ENCODE assay signal across 1 cellular context in the genomic region with DNA sequence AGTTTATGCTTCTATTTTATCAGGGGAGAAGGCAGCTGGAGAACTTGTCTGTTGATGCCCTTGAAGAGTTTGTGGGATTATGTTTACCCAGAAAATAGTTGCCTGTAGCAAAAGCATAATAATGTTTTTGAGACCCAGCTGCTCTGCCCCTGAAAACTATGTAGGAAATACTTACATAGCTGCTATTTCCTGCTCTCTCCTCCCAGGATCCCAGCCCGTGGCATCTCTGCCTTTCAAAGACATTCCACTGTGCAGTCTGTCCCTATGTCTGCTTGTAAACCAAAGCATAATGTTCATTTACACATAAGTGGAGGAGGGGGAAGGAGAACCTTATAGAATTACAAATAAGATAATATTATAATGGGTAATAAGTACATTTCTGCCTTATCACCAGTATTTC.
TF ChIP-seq lines count a peak whose summit lies in the region.

No MANE protein-coding gene starts in this region.

TF ChIP-seq in WTC11, 78 proteins besides CTCF, POLR2A, EP300 and RAD21:
- TF ChIP-seq FOXK1 (CRISPR knock-in tag; IDR thresholded peaks at IDR 0.05) (no peak), ZNF396 (CRISPR knock-in tag; IDR thresholded peaks at IDR 0.05; ENCODE audit: borderline replicate concordance) (no peak), JAZF1 (CRISPR knock-in tag; IDR thresholded peaks at IDR 0.05) (no peak), TCF7 (CRISPR knock-in tag; IDR thresholded peaks at IDR 0.05; ENCODE audit: low read depth) (no peak), IRF2 (CRISPR knock-in tag; IDR thresholded peaks at IDR 0.05; ENCODE audit: borderline replicate concordance, low read depth) (no peak), ZNF121 (CRISPR knock-in tag; IDR thresholded peaks at IDR 0.05) (no peak)
- TF ChIP-seq, protein P1, sequence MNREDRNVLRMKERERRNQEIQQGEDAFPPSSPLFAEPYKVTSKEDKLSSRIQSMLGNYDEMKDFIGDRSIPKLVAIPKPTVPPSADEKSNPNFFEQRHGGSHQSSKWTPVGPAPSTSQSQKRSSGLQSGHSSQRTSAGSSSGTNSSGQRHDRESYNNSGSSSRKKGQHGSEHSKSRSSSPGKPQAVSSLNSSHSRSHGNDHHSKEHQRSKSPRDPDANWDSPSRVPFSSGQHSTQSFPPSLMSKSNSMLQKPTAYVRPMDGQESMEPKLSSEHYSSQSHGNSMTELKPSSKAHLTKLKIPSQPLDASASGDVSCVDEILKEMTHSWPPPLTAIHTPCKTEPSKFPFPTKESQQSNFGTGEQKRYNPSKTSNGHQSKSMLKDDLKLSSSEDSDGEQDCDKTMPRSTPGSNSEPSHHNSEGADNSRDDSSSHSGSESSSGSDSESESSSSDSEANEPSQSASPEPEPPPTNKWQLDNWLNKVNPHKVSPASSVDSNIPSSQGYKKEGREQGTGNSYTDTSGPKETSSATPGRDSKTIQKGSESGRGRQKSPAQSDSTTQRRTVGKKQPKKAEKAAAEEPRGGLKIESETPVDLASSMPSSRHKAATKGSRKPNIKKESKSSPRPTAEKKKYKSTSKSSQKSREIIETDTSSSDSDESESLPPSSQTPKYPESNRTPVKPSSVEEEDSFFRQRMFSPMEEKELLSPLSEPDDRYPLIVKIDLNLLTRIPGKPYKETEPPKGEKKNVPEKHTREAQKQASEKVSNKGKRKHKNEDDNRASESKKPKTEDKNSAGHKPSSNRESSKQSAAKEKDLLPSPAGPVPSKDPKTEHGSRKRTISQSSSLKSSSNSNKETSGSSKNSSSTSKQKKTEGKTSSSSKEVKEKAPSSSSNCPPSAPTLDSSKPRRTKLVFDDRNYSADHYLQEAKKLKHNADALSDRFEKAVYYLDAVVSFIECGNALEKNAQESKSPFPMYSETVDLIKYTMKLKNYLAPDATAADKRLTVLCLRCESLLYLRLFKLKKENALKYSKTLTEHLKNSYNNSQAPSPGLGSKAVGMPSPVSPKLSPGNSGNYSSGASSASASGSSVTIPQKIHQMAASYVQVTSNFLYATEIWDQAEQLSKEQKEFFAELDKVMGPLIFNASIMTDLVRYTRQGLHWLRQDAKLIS (CRISPR knock-in tag; IDR thresholded peaks at IDR 0.05; ENCODE audit: borderline replicate concordance), result no peak
- TF ChIP-seq, protein P2, sequence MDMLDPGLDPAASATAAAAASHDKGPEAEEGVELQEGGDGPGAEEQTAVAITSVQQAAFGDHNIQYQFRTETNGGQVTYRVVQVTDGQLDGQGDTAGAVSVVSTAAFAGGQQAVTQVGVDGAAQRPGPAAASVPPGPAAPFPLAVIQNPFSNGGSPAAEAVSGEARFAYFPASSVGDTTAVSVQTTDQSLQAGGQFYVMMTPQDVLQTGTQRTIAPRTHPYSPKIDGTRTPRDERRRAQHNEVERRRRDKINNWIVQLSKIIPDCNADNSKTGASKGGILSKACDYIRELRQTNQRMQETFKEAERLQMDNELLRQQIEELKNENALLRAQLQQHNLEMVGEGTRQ (CRISPR knock-in tag; IDR thresholded peaks at IDR 0.05), result no peak
- TF ChIP-seq, protein P3, sequence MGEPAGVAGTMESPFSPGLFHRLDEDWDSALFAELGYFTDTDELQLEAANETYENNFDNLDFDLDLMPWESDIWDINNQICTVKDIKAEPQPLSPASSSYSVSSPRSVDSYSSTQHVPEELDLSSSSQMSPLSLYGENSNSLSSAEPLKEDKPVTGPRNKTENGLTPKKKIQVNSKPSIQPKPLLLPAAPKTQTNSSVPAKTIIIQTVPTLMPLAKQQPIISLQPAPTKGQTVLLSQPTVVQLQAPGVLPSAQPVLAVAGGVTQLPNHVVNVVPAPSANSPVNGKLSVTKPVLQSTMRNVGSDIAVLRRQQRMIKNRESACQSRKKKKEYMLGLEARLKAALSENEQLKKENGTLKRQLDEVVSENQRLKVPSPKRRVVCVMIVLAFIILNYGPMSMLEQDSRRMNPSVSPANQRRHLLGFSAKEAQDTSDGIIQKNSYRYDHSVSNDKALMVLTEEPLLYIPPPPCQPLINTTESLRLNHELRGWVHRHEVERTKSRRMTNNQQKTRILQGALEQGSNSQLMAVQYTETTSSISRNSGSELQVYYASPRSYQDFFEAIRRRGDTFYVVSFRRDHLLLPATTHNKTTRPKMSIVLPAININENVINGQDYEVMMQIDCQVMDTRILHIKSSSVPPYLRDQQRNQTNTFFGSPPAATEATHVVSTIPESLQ (CRISPR knock-in tag; IDR thresholded peaks at IDR 0.05), result no peak
- TF ChIP-seq, protein P4, sequence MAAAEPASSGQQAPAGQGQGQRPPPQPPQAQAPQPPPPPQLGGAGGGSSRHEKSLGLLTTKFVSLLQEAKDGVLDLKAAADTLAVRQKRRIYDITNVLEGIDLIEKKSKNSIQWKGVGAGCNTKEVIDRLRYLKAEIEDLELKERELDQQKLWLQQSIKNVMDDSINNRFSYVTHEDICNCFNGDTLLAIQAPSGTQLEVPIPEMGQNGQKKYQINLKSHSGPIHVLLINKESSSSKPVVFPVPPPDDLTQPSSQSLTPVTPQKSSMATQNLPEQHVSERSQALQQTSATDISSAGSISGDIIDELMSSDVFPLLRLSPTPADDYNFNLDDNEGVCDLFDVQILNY (CRISPR knock-in tag; IDR thresholded peaks at IDR 0.05), result no peak
- TF ChIP-seq, protein P5, sequence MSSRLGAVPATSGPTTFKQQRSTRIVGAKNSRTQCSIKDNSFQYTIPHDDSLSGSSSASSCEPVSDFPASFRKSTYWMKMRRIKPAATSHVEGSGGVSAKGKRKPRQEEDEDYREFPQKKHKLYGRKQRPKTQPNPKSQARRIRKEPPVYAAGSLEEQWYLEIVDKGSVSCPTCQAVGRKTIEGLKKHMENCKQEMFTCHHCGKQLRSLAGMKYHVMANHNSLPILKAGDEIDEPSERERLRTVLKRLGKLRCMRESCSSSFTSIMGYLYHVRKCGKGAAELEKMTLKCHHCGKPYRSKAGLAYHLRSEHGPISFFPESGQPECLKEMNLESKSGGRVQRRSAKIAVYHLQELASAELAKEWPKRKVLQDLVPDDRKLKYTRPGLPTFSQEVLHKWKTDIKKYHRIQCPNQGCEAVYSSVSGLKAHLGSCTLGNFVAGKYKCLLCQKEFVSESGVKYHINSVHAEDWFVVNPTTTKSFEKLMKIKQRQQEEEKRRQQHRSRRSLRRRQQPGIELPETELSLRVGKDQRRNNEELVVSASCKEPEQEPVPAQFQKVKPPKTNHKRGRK (CRISPR knock-in tag; IDR thresholded peaks at IDR 0.05; ENCODE audit: borderline replicate concordance), result no peak
- TF ChIP-seq, protein P6, sequence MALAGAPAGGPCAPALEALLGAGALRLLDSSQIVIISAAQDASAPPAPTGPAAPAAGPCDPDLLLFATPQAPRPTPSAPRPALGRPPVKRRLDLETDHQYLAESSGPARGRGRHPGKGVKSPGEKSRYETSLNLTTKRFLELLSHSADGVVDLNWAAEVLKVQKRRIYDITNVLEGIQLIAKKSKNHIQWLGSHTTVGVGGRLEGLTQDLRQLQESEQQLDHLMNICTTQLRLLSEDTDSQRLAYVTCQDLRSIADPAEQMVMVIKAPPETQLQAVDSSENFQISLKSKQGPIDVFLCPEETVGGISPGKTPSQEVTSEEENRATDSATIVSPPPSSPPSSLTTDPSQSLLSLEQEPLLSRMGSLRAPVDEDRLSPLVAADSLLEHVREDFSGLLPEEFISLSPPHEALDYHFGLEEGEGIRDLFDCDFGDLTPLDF (CRISPR knock-in tag; IDR thresholded peaks at IDR 0.05), result no peak
